Comparison of ENCODE assay signal across 27 cellular contexts in the genomic region with DNA sequence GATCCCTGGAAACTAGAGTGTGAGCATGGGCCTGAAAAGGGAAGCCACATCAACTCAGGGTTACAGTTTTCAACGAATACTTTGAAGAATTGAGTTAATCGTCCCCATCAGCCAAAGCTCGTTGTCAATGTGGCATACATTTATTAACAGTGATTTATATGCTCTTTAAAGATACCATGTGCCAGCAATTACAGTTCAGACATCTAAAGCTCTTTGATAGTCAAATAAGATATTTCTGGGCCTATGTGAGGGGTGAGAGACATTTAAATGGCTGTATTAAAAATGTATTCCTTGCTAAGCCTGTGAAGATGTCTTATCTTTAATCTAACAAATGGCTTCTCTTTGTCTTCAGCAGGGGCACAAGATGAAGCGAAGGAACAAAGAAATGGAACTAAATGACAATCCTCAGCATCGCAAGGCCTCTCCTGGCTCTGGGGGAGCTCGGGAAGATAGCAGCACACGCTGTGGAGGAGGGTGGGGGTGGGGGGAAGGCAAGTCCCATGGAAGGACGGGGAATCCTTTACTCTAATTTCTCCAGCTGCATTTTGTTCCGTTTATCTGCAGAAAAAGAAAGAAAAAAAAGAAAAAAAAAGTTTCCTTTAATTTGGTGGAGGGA.
DNase-seq lines count a peak whose midpoint lies in the region; ATAC-seq and TF ChIP-seq lines count a peak whose summit lies in the region.
"Had no signal": no experiment of that assay in that cellular context is flagged by ENCODE, and none has a peak within 500 bp of the region (broad histone marks: within the 10 kb centered on the region; RNA-seq: fewer than 3 reads in every experiment).

No MANE protein-coding gene starts in this region.

- H3K4me1 Mint-ChIP-seq in neural crest cell (peaks cover 44% of the 10 kb centered on the region), MCF 10A (ENCODE audit: insufficient read depth, unreplicated experiment) (no peaks in the 10 kb centered on the region)

- BruUV-seq in MCF 10A (replicated peaks; lab: Mats Ljungman, UMichigan), result no TSS peak

- peak overlapping the region; percentile 72 for H3K4me2 ChIP-seq in BLaER1
- H3K4me2 ChIP-seq: PC-9 had no signal

- H3K36me3 ChIP-seq in BLaER1, result peaks cover 8% of the 10 kb centered on the region; the same call in 1 of the 2 replicates
- H3K36me3 ChIP-seq: SJCRH30 had no signal

- H3K27me3 ChIP-seq in BLaER1, result no peaks in the 10 kb centered on the region

- no peak for TF ChIP-seq CTCF in neural crest cell (conservative IDR thresholded peaks at IDR 0.05)
- TF ChIP-seq CTCF in MCF 10A (IDR thresholded peaks at IDR 0.05; ENCODE audit: unreplicated experiment), result no peak

- DNase-seq in SK-N-DZ (ENCODE audit: low spot score) (peak; percentile 46), iPS-NIHi11 (ENCODE audit: low spot score) (peak; percentile 15), neural crest cell (ENCODE audit: low read depth, low spot score) (no peak), MCF 10A (ENCODE audit: unreplicated experiment) (no peak), NCI-H82 (lab: John Stamatoyannopoulos, UW) (no peak)
- DNase-seq: Caco-2; CD8-positive, alpha-beta T cell; DMS79; EL; GDM1; MV-4-11; NCI-H1105; NCI-H1436 treated with DMSO at 0.1 percent for 48 hours; NCI-H187 treated with DMSO at 0.1 percent for 48 hours; NCI-H2171 treated with DMSO at 0.1 percent for 48 hours; NCI-H446; NCI-H524 treated with DMSO at 0.1 percent for 48 hours; NCI-H774; NK-92 treated with Interleukin-12 subunit alpha and Interleukin-12 subunit beta, amount 100 ng/mL, for 24 hours; PC-9; SJCRH30 had no signal

- H3K36me3 Mint-ChIP-seq in neural crest cell (ENCODE audit: low read depth), result no peaks in the 10 kb centered on the region
- no peaks in the 10 kb centered on the region for H3K36me3 Mint-ChIP-seq in MCF 10A (ENCODE audit: insufficient read depth, unreplicated experiment)
- H3K36me3 Mint-ChIP-seq: CD8-positive, alpha-beta T cell had no signal

- H3K4me3 ChIP-seq in BLaER1, result no peak overlapping the region
- H3K4me3 ChIP-seq: GM12878, K562, PC-9, SJCRH30 had no signal

- H3K4me3 Mint-ChIP-seq in neural crest cell (no peak overlapping the region), MCF 10A (ENCODE audit: unreplicated experiment) (no peak overlapping the region)
- H3K4me3 Mint-ChIP-seq: CD8-positive, alpha-beta T cell had no signal

- H3K9ac ChIP-seq in BLaER1, result peak overlapping the region; percentile 80

- no peak for ATAC-seq in GM19351 (IDR thresholded peaks at IDR 0.05; ENCODE audit: unreplicated experiment)
- ATAC-seq: CD8-positive, alpha-beta T cell; GM12878; K562; Right ventricle myocardium inferior had no signal

- H3K9me3 ChIP-seq in BLaER1, result peaks cover 39% of the 10 kb centered on the region
- H3K9me3 ChIP-seq: Caco-2, SJCRH30 had no signal

- intact Hi-C loops in MCF 10A (cut with micrococcal nuclease), result no loop called here

- H4K20me1 ChIP-seq in BLaER1, result no peaks in the 10 kb centered on the region

- H3K27me3 Mint-ChIP-seq in neural crest cell (ENCODE audit: low read depth) (no peaks in the 10 kb centered on the region), MCF 10A (ENCODE audit: insufficient read depth, unreplicated experiment) (no peaks in the 10 kb centered on the region)

- H3K27ac ChIP-seq in BLaER1, result peak overlapping the region; percentile 97
- H3K27ac ChIP-seq: C4-2B, PC-9, SJCRH30 had no signal

- CTCF ChIA-PET in MCF 10A (lab: Yijun Ruan, JAX), result interaction anchor here (0.6 kb wide), 1 partner anchor 1893 kb away, joined by 3 read pairs; no protein-coding TSS in a partner anchor

- POLR2A ChIA-PET in MCF 10A (lab: Yijun Ruan, JAX), result no interaction called here

- peaks cover 98% of the 10 kb centered on the region for H3K4me1 ChIP-seq in BLaER1
- H3K4me1 ChIP-seq: Caco-2, SJCRH30 had no signal

- H3K9me3 Mint-ChIP-seq in neural crest cell (peaks cover 3% of the 10 kb centered on the region), MCF 10A (ENCODE audit: unreplicated experiment) (no peaks in the 10 kb centered on the region)

- peak overlapping the region; percentile 88 for H3K27ac Mint-ChIP-seq in neural crest cell (ENCODE audit: unreplicated experiment)
- no peak overlapping the region for H3K27ac Mint-ChIP-seq in MCF 10A (ENCODE audit: low read depth, unreplicated experiment)
- H3K27ac Mint-ChIP-seq: CD8-positive, alpha-beta T cell had no signal

Comparison
In these comparisons a context has a peak if more than half of its experiments do, and no peak if none do; other contexts are left out.
1. DNase-seq: peak in SK-N-DZ (single experiment) and iPS-NIHi11 (single experiment); none in neural crest cell (single experiment), MCF 10A (single experiment) and NCI-H82 (single experiment).